Comparison of ENCODE assay signal across 9 cellular contexts in the genomic region with DNA sequence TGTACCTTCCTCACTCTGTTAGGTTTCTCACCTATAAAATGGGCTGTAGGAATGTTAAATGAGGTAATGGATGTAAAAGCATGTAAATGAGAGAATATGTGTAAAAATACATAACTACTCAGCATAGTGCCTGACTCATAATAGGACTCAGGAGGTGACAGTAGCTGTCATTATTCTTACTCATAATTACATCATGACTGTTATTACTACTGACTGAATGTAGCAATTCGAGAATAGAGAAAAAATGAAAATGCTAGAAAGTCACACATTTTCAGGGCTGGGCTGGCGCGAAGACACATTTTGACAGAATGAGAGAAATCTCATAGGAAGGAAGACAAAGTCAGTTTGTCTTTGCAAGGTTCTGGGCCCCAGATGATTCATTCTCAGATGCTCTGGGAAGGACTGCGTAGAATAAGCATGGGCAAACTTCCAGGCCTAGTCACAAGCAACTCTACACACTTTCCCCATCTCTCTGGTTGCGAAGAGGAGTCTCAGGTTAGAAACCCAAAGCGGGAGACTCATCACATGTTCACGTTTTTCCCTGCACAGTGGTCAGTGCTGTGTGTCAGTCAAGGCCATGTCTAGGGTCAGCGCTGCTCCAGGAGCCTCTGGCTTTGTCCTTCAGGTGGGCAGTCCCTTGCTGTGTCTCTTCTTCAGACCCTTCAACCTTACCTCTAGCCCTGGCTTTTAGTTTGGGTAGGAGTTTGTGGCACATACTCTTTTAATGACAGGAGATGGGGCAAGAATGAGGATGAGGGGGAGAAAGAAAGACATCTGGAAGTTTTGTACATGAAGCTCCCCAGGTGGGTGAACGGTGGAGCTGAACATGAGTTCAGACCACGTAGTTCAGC. TPM values are rescaled to one million over a fixed set of nuclear protein-coding genes. Genes with fewer than 3 reads are reported as not detected.
A peak's percentile ranks its signal among the peaks of the same experiment; 100 is the strongest.
DNase-seq lines count a peak whose midpoint lies in the region; ATAC-seq, FAIRE-seq and TF ChIP-seq lines count a peak whose summit lies in the region.
"Had no signal": no experiment of that assay in that cellular context is flagged by ENCODE, and none has a peak within 500 bp of the region (broad histone marks: within the 10 kb centered on the region; RNA-seq: fewer than 3 reads in every experiment).

No MANE protein-coding gene starts in this region.

- peaks cover 0 to 29% (median 0%) of the 10 kb centered on the region in 4 donors for H3K4me1 ChIP-seq in tibial nerve

- H3K27me3 ChIP-seq in tibial nerve: no peaks in the 10 kb centered on the region

- no peaks in the 10 kb centered on the region for H3K9me3 ChIP-seq in tibial nerve

- no peak for FAIRE-seq in HTR-8/SVneo (lab: Jason Lieb, UNC)
- FAIRE-seq: A204.1 had no signal

- peak; percentile 68 for ATAC-seq in HG03064 (IDR thresholded peaks at IDR 0.05; ENCODE audit: low read depth, unreplicated experiment)

- peak in 1 of 2 donors; percentile 43 for TF ChIP-seq EP300 in tibial nerve (IDR thresholded peaks at IDR 0.05)

- TF ChIP-seq CTCF in tibial nerve (IDR thresholded peaks at IDR 0.05): no peak

- WGBS in tibial nerve, 2 donors: 64 to 70% methylated on average over 10 of the region's 10 CpGs

- no peak overlapping the region for H3K4me3 ChIP-seq in tibial nerve

- peak; percentile 16 for DNase-seq in NK-92 treated with Interleukin-12 subunit alpha and Interleukin-12 subunit beta, amount 100 ng/mL, for 24 hours (lab: John Stamatoyannopoulos, UW)
- no peak for DNase-seq in NK-92 (lab: John Stamatoyannopoulos, UW; ENCODE audit: unreplicated experiment)
- peak; percentile 59 for DNase-seq in activated naive CD4-positive, alpha-beta T cell treated with anti-CD3 and anti-CD28 coated beads, Interleukin-2, amount 50 U/mL, for 16 hours
- peak; percentile 95 for DNase-seq in kidney glomerular epithelial cell (lab: John Stamatoyannopoulos, UW)
- peak; percentile 26 to 55 for DNase-seq in tibial nerve (ENCODE audit: low spot score in 2 of 2)
- no peak for DNase-seq in NCI-H774 (lab: John Stamatoyannopoulos, UW)
- no peak for DNase-seq in HTR-8/SVneo (ENCODE audit: insufficient read length, low spot score)

- H3K27ac ChIP-seq in tibial nerve: peak overlapping the region in 1 of 4 donors; percentile 61

- TF ChIP-seq POLR2A in tibial nerve (IDR thresholded peaks at IDR 0.05): no peak

- H3K36me3 ChIP-seq in tibial nerve: no peaks in the 10 kb centered on the region

RNA-seq across cellular contexts. Expression of gene GPRC5A, which starts 8.4 kb away (rescaled TPM):
- 10 to 100 TPM in 1 of 4 donors, 1 to 10 TPM in 3; 2.1 to 12.3 (median 4.3) TPM for total RNA-seq in tibial nerve

RNA-seq across cellular contexts. Expression of gene GPRC5D, which starts 52.2 kb away (rescaled TPM):
- total RNA-seq in tibial nerve: not detected

Comparison
In these comparisons a context has a peak if more than half of its experiments do, and no peak if none do; other contexts are left out.
1. DNase-seq: peak in NK-92 treated with Interleukin-12 subunit alpha and Interleukin-12 subunit beta, amount 100 ng/mL, for 24 hours (single experiment), activated naive CD4-positive, alpha-beta T cell treated with anti-CD3 and anti-CD28 coated beads, Interleukin-2, amount 50 U/mL, for 16 hours (single experiment), kidney glomerular epithelial cell (single experiment) and tibial nerve (2 of 2); none in NK-92 (single experiment), NCI-H774 (single experiment) and HTR-8/SVneo (single experiment).